11 cellular contexts compared by ENCODE assay signal in the genomic region with DNA sequence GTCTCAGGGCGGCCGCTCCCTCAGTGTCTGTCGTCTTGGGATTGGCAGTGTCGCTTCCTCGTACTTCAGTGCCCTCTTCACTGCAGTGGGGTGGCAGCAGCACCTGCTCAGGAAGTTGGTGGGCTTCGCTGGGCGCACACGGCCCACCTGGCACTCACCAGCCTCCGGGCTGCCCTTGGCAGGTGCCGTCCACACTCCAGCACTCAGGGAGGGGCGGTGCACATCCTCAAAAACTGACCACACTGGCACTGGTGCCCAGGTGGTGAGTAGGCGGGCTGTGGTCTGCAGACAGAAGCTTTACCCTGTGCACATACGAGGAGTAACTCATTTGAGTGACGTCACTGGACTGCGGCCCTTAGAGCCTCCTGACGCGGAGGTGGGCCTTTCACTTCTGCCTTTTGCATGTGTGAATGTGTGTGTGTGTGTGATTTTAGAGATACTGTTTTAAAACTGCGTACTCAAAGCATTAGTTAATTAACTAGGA.
DNase-seq lines count a peak whose midpoint lies in the region; ATAC-seq, FAIRE-seq and TF ChIP-seq lines count a peak whose summit lies in the region.
"Had no signal": no experiment of that assay in that cellular context is flagged by ENCODE, and none has a peak within 500 bp of the region (broad histone marks: within the 10 kb centered on the region; RNA-seq: fewer than 3 reads in every experiment).

No MANE protein-coding gene starts in this region.

- peaks cover 0 to 8% (median 0%) of the 10 kb centered on the region in 3 donors for H3K27me3 Mint-ChIP-seq in CD14-positive monocyte (ENCODE audit: low read depth in 3 of 3)

- peaks cover 0 to 7% (median 0%) of the 10 kb centered on the region in 4 donors for H3K4me1 ChIP-seq in Peyer's patch
- H3K4me1 ChIP-seq in gastrocnemius medialis, result no peaks in the 10 kb centered on the region
- H3K4me1 ChIP-seq: heart left ventricle had no signal

- peak; percentile 75 for FAIRE-seq in GM19239 (lab: Jason Lieb, UNC)

- peaks cover 0 to 18% (median 0%) of the 10 kb centered on the region in 3 donors for H3K36me3 ChIP-seq in Peyer's patch
- no peaks in the 10 kb centered on the region for H3K36me3 ChIP-seq in MG63
- H3K36me3 ChIP-seq in gastrocnemius medialis, result peaks cover 0 to 13% of the 10 kb centered on the region in 2 donors

- peak; percentile 76 for ATAC-seq in HG02943 (IDR thresholded peaks at IDR 0.05; ENCODE audit: low read depth, unreplicated experiment)
- ATAC-seq in gastrocnemius medialis, result no peak
- ATAC-seq in SK-N-SH treated with all-trans-retinoic acid at 6 μM for 48 hours, result no peak
- ATAC-seq: WTC11 had no signal

- H3K27ac Mint-ChIP-seq in CD14-positive monocyte, result peak overlapping the region in 6 of 7 donors; percentile 87 to 97 (median 92)
- H3K27ac Mint-ChIP-seq: WTC11 had no signal

- peak; percentile 84 for DNase-seq in CD14-positive monocyte (ENCODE audit: low spot score)
- peak; percentile 75 for DNase-seq in GM19239 (ENCODE audit: insufficient read length, low spot score)
- peak in 2 of 3 donors; percentile 94 for DNase-seq in Peyer's patch
- DNase-seq in MG63, result no peak
- no peak for DNase-seq in SW480 (ENCODE audit: low spot score)
- no peak for DNase-seq in gastrocnemius medialis

- H3K36me3 Mint-ChIP-seq in CD14-positive monocyte, result peaks cover 63 to 80% of the 10 kb centered on the region in 2 donors

- TF ChIP-seq POLR2A in Peyer's patch (IDR thresholded peaks at IDR 0.05) (no peak), gastrocnemius medialis (IDR thresholded peaks at IDR 0.05) (no peak)

- peak overlapping the region in 2 of 4 donors; percentile 80 to 81 for H3K27ac ChIP-seq in Peyer's patch
- no peak overlapping the region for H3K27ac ChIP-seq in gastrocnemius medialis
- H3K27ac ChIP-seq: heart left ventricle, neutrophil had no signal

- TF ChIP-seq CTCF in CD14-positive monocyte (IDR thresholded peaks at IDR 0.05) (no peak), Peyer's patch (IDR thresholded peaks at IDR 0.05) (no peak), gastrocnemius medialis (IDR thresholded peaks at IDR 0.05 in 4 of 5, conservative IDR thresholded peaks at IDR 0.05 in 1 of 5) (no peak)

- H3K4me3 ChIP-seq in Peyer's patch, result no peak overlapping the region
- H3K4me3 ChIP-seq in MG63, result no peak overlapping the region
- H3K4me3 ChIP-seq in gastrocnemius medialis, result no peak overlapping the region
- H3K4me3 ChIP-seq: heart left ventricle had no signal

- H3K9me3 ChIP-seq in Peyer's patch, result no peaks in the 10 kb centered on the region
- H3K9me3 ChIP-seq in MG63, result no peaks in the 10 kb centered on the region
- no peaks in the 10 kb centered on the region for H3K9me3 ChIP-seq in gastrocnemius medialis
- H3K9me3 ChIP-seq: heart left ventricle, neutrophil had no signal

- in situ Hi-C loops in gastrocnemius medialis (cut with MboI; ENCODE audit: low sequenced_read_pairs in 4 of 4), result no loop called here

- H3K4me1 Mint-ChIP-seq in CD14-positive monocyte, result peaks cover 45% of the 10 kb centered on the region
- H3K4me1 Mint-ChIP-seq: WTC11 had no signal

- no peak overlapping the region for H3K4me3 Mint-ChIP-seq in CD14-positive monocyte
- H3K4me3 Mint-ChIP-seq: WTC11 had no signal

- intact Hi-C loops in CD14-positive monocyte (cut with micrococcal nuclease) (no loop called here), gastrocnemius medialis (cut with DNase I; ENCODE audit: low total_unique reads) (no loop called here)

- H3K27me3 ChIP-seq in Peyer's patch (no peaks in the 10 kb centered on the region), MG63 (no peaks in the 10 kb centered on the region), gastrocnemius medialis (no peaks in the 10 kb centered on the region)
- H3K27me3 ChIP-seq: heart left ventricle, neutrophil had no signal

- peaks cover 0 to 2% (median 0%) of the 10 kb centered on the region in 7 donors for H3K9me3 Mint-ChIP-seq in CD14-positive monocyte
- H3K9me3 Mint-ChIP-seq: WTC11 had no signal

TF ChIP-seq in SK-N-SH treated with all-trans-retinoic acid at 6 μM for 48 hours, 23 proteins besides CTCF, POLR2A, EP300 and RAD21:
- no peak for TF ChIP-seq ZNF8 (CRISPR knock-in tag; IDR thresholded peaks at IDR 0.05)
- TF ChIP-seq ZNF565 (CRISPR knock-in tag; conservative IDR thresholded peaks at IDR 0.05; ENCODE audit: low read depth), result no peak
- TF ChIP-seq ARNTL (CRISPR knock-in tag; IDR thresholded peaks at IDR 0.05; ENCODE audit: borderline replicate concordance, low read depth), result no peak
- no peak for TF ChIP-seq ZFP30 (CRISPR knock-in tag; IDR thresholded peaks at IDR 0.05)
- TF ChIP-seq, protein P1, sequence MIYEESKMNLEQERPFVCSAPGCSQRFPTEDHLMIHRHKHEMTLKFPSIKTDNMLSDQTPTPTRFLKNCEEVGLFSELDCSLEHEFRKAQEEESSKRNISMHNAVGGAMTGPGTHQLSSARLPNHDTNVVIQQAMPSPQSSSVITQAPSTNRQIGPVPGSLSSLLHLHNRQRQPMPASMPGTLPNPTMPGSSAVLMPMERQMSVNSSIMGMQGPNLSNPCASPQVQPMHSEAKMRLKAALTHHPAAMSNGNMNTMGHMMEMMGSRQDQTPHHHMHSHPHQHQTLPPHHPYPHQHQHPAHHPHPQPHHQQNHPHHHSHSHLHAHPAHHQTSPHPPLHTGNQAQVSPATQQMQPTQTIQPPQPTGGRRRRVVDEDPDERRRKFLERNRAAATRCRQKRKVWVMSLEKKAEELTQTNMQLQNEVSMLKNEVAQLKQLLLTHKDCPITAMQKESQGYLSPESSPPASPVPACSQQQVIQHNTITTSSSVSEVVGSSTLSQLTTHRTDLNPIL (CRISPR knock-in tag; IDR thresholded peaks at IDR 0.05; ENCODE audit: low read depth), result no peak
- TF ChIP-seq TCF4 (CRISPR knock-in tag; IDR thresholded peaks at IDR 0.05; ENCODE audit: borderline replicate concordance), result no peak
- TF ChIP-seq OSR1 (CRISPR knock-in tag; IDR thresholded peaks at IDR 0.05), result no peak
- no peak for TF ChIP-seq ZC3H10 (CRISPR knock-in tag; IDR thresholded peaks at IDR 0.05)
- no peak for TF ChIP-seq PATZ1 (CRISPR knock-in tag; IDR thresholded peaks at IDR 0.05; ENCODE audit: borderline replicate concordance)

Comparison
In these comparisons a context has a peak if more than half of its experiments do, and no peak if none do; other contexts are left out.
1. DNase-seq: peak in CD14-positive monocyte (single experiment), GM19239 (single experiment) and Peyer's patch (2 of 3); none in MG63 (single experiment), SW480 (single experiment) and gastrocnemius medialis (0 of 2).